Comparison of ENCODE assay signal across 11 cellular contexts in the genomic region with DNA sequence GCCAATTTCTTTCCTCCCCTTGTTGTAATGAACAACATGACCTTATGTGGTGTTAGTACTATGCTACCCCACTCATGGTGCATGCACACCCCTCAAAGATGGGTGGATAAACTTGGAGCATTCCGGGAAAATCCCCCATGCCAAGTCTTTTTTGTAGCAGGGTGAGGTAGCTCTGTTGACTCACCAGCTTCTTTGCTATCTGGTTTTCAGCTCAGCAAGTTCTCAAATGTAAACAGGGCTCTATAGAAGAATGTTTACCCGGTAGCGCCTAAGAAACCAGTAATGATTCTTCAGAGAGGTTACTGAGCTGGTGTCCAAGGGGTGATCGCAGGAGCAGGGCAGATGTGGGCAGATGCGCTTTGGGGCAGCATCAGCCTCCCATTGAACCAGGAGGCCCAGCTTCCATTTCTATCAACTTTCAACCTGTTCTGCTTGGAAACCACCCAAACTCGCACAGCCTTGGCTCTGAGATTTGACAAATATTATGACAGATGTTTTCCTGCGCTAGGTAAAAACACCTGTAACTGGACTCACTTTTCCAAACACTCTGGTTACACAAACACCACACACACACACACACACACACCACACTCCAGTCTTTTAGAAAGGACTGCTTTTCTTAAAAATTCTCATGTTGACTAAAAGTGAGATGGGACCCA.
A peak's percentile ranks its signal among the peaks of the same experiment; 100 is the strongest.
DNase-seq lines count a peak whose midpoint lies in the region; ATAC-seq, FAIRE-seq and TF ChIP-seq lines count a peak whose summit lies in the region.
"Had no signal": no experiment of that assay in that cellular context is flagged by ENCODE, and none has a peak within 500 bp of the region (broad histone marks: within the 10 kb centered on the region; RNA-seq: fewer than 3 reads in every experiment).

No MANE protein-coding gene starts in this region.

- H3K36me3 ChIP-seq in lower lobe of right lung, result peaks cover 28% of the 10 kb centered on the region

- no peak for TF ChIP-seq EP300 in A549 (IDR thresholded peaks at IDR 0.05)

- no peaks in the 10 kb centered on the region for H3K9me3 Mint-ChIP-seq in chondrocyte (ENCODE audit: low read depth)
- H3K9me3 Mint-ChIP-seq: activated naive CD8-positive, alpha-beta T cell treated with anti-CD3 and anti-CD28 coated beads for 36 hours had no signal

- H3K4me2 ChIP-seq in A549, result 0 out of 3 replicates have a peak overlapping the region, but pooled peaks have one; percentile 8

- no peak for TF ChIP-seq RAD21 in A549 (conservative IDR thresholded peaks at IDR 0.05 in 1 of 2, IDR thresholded peaks at IDR 0.05 in 1 of 2)

- H3K36me3 Mint-ChIP-seq in chondrocyte (ENCODE audit: low read depth), result peaks cover 4% of the 10 kb centered on the region
- H3K36me3 Mint-ChIP-seq: activated naive CD8-positive, alpha-beta T cell treated with anti-CD3 and anti-CD28 coated beads for 36 hours had no signal

- H3K4me3 Mint-ChIP-seq in chondrocyte (ENCODE audit: unreplicated experiment), result no peak overlapping the region
- H3K4me3 Mint-ChIP-seq: activated naive CD8-positive, alpha-beta T cell treated with anti-CD3 and anti-CD28 coated beads for 36 hours had no signal

- intact Hi-C loops in lower lobe of right lung (cut with DNase I), result no loop called here

- FAIRE-seq in A549 (lab: Jason Lieb, UNC), result no peak
- FAIRE-seq: HTR-8/SVneo had no signal

- ATAC-seq in A549, result peak in 1 of 2 experiments; percentile 29; a peak in 2 of 6 replicates
- peak; percentile 37 to 43 for ATAC-seq in lower lobe of right lung
- ATAC-seq in GM18505 (IDR thresholded peaks at IDR 0.05; ENCODE audit: unreplicated experiment), result no peak

- CTCF ChIA-PET in A549 (lab: Yijun Ruan, JAX), result interaction anchor here (0.7 to 2.4 kb wide), 5 partner anchors 18 to 76 kb away, joined by 4 to 8 read pairs (median 5); no protein-coding TSS in a partner anchor

- peaks cover 68% of the 10 kb centered on the region for H3K4me1 Mint-ChIP-seq in chondrocyte (ENCODE audit: low read depth)
- H3K4me1 Mint-ChIP-seq: activated naive CD8-positive, alpha-beta T cell treated with anti-CD3 and anti-CD28 coated beads for 36 hours had no signal

- no peaks in the 10 kb centered on the region for H3K27me3 Mint-ChIP-seq in chondrocyte (ENCODE audit: low read depth)
- H3K27me3 Mint-ChIP-seq: activated naive CD8-positive, alpha-beta T cell treated with anti-CD3 and anti-CD28 coated beads for 36 hours had no signal

- H3K9me3 ChIP-seq in A549 (no peaks in the 10 kb centered on the region), lower lobe of right lung (no peaks in the 10 kb centered on the region)

- H3K27me3 ChIP-seq in lower lobe of right lung (ENCODE audit: low read depth), result no peaks in the 10 kb centered on the region

- H3K27ac Mint-ChIP-seq in chondrocyte (ENCODE audit: unreplicated experiment), result peak overlapping the region; percentile 84
- H3K27ac Mint-ChIP-seq: activated naive CD8-positive, alpha-beta T cell treated with anti-CD3 and anti-CD28 coated beads for 36 hours had no signal

- TF ChIP-seq CTCF in A549 (IDR thresholded peaks at IDR 0.05), result no peak
- no peak for TF ChIP-seq CTCF in chondrocyte (IDR thresholded peaks at IDR 0.05)
- TF ChIP-seq CTCF in lower lobe of right lung (IDR thresholded peaks at IDR 0.05), result no peak

- POLR2A ChIA-PET in A549 (lab: Yijun Ruan, JAX), result no interaction called here

- H3K27ac ChIP-seq in A549, result 0 out of 6 replicates have a peak overlapping the region, but pooled peaks of 1 of the 2 experiments have one; percentile 3
- no peak overlapping the region for H3K27ac ChIP-seq in lower lobe of right lung

- peaks cover 17% of the 10 kb centered on the region for H3K4me1 ChIP-seq in A549
- peaks cover 28% of the 10 kb centered on the region for H3K4me1 ChIP-seq in lower lobe of right lung

- no peak overlapping the region for H3K4me3 ChIP-seq in A549
- H3K4me3 ChIP-seq in lower lobe of right lung, result no peak overlapping the region

- DNase-seq in A549 (ENCODE audit: low read depth in 1 of 2, low spot score in 1 of 2), result peak in 1 of 2 experiments; percentile 23
- peak; percentile 35 for DNase-seq in HT1080 (ENCODE audit: low read depth)
- DNase-seq in chondrocyte (ENCODE audit: low spot score), result no peak
- DNase-seq in lower lobe of right lung, result no peak
- DNase-seq in RKO (ENCODE audit: low spot score), result no peak
- no peak for DNase-seq in AG08395 (ENCODE audit: low spot score)
- DNase-seq in NCI-H1105 treated with DMSO at 0.1 percent for 48 hours (lab: John Stamatoyannopoulos, UW), result no peak
- DNase-seq: activated naive CD8-positive, alpha-beta T cell treated with anti-CD3 and anti-CD28 coated beads for 36 hours; cortex of kidney had no signal

- TF ChIP-seq POLR2A in A549 (IDR thresholded peaks at IDR 0.05; ENCODE audit: low read length), result no peak
- no peak for TF ChIP-seq POLR2A in GM18505 (IDR thresholded peaks at IDR 0.05; ENCODE audit: borderline replicate concordance, extremely low read depth, insufficient read depth, insufficient read length)

- WGBS in A549 (ENCODE audit: missing lambda C conversion rate), result 73% methylated on average over 7 of the region's 7 CpGs

TF ChIP-seq in A549, 52 proteins besides CTCF, POLR2A, EP300 and RAD21:
- TF ChIP-seq CEBPB (IDR thresholded peaks at IDR 0.05), result no peak
- TF ChIP-seq SMC3 (IDR thresholded peaks at IDR 0.05), result no peak
- TF ChIP-seq, protein P1, sequence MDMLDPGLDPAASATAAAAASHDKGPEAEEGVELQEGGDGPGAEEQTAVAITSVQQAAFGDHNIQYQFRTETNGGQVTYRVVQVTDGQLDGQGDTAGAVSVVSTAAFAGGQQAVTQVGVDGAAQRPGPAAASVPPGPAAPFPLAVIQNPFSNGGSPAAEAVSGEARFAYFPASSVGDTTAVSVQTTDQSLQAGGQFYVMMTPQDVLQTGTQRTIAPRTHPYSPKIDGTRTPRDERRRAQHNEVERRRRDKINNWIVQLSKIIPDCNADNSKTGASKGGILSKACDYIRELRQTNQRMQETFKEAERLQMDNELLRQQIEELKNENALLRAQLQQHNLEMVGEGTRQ (IDR thresholded peaks at IDR 0.05), result no peak
- TF ChIP-seq, protein P2, sequence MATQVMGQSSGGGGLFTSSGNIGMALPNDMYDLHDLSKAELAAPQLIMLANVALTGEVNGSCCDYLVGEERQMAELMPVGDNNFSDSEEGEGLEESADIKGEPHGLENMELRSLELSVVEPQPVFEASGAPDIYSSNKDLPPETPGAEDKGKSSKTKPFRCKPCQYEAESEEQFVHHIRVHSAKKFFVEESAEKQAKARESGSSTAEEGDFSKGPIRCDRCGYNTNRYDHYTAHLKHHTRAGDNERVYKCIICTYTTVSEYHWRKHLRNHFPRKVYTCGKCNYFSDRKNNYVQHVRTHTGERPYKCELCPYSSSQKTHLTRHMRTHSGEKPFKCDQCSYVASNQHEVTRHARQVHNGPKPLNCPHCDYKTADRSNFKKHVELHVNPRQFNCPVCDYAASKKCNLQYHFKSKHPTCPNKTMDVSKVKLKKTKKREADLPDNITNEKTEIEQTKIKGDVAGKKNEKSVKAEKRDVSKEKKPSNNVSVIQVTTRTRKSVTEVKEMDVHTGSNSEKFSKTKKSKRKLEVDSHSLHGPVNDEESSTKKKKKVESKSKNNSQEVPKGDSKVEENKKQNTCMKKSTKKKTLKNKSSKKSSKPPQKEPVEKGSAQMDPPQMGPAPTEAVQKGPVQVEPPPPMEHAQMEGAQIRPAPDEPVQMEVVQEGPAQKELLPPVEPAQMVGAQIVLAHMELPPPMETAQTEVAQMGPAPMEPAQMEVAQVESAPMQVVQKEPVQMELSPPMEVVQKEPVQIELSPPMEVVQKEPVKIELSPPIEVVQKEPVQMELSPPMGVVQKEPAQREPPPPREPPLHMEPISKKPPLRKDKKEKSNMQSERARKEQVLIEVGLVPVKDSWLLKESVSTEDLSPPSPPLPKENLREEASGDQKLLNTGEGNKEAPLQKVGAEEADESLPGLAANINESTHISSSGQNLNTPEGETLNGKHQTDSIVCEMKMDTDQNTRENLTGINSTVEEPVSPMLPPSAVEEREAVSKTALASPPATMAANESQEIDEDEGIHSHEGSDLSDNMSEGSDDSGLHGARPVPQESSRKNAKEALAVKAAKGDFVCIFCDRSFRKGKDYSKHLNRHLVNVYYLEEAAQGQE (IDR thresholded peaks at IDR 0.05), result no peak
- TF ChIP-seq, protein P3, sequence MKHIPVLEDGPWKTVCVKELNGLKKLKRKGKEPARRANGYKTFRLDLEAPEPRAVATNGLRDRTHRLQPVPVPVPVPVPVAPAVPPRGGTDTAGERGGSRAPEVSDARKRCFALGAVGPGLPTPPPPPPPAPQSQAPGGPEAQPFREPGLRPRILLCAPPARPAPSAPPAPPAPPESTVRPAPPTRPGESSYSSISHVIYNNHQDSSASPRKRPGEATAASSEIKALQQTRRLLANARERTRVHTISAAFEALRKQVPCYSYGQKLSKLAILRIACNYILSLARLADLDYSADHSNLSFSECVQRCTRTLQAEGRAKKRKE (CRISPR knock-in tag; IDR thresholded peaks at IDR 0.05; ENCODE audit: low read depth), result no peak
- TF ChIP-seq, protein P4, sequence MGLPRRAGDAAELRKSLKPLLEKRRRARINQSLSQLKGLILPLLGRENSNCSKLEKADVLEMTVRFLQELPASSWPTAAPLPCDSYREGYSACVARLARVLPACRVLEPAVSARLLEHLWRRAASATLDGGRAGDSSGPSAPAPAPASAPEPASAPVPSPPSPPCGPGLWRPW (IDR thresholded peaks at IDR 0.05), result no peak
- no peak for TF ChIP-seq NPAS2 (CRISPR knock-in tag; IDR thresholded peaks at IDR 0.05; ENCODE audit: borderline replicate concordance)
- TF ChIP-seq RFX5 (IDR thresholded peaks at IDR 0.05), result no peak
- TF ChIP-seq, protein P5, sequence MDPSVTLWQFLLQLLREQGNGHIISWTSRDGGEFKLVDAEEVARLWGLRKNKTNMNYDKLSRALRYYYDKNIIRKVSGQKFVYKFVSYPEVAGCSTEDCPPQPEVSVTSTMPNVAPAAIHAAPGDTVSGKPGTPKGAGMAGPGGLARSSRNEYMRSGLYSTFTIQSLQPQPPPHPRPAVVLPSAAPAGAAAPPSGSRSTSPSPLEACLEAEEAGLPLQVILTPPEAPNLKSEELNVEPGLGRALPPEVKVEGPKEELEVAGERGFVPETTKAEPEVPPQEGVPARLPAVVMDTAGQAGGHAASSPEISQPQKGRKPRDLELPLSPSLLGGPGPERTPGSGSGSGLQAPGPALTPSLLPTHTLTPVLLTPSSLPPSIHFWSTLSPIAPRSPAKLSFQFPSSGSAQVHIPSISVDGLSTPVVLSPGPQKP (IDR thresholded peaks at IDR 0.05; ENCODE audit: low read depth, low read length), result no peak
